In genomic region chr20:24572140-24572539, GRCh38 we compare ENCODE assay signal across 29 cellular contexts.
"Had no signal": no experiment of that assay in that cellular context is flagged by ENCODE, and none has a peak within 500 bp of the region (broad histone marks: within the 10 kb centered on the region; RNA-seq: fewer than 3 reads in every experiment).

No MANE protein-coding gene starts in this region.

- H3K4me3 ChIP-seq: body of pancreas, coronary artery, esophagus squamous epithelium, gastroesophageal sphincter, heart right ventricle had no signal

- H3K27ac ChIP-seq: body of pancreas, coronary artery, esophagus squamous epithelium, gastroesophageal sphincter, heart right ventricle, WERI-Rb-1 had no signal

- DNase-seq: activated B cell treated with CpG ODN at 0.5 μM for 24 hours; activated CD4-positive, alpha-beta memory T cell treated with anti-CD3 and anti-CD28 coated beads for 36 hours; activated CD4-positive, alpha-beta T cell treated with anti-CD3 and anti-CD28 coated beads for 36 hours; activated CD4-positive, alpha-beta T cell treated with anti-CD3 and anti-CD28 coated beads, Interleukin-2, amount 10 ng/mL, durations not matched to agents 24 days and 14 days; activated CD8-positive, alpha-beta memory T cell treated with anti-CD3 and anti-CD28 coated beads, Interleukin-2, amount 10 ng/mL, durations not matched to agents 7 days and 5 days; activated CD8-positive, alpha-beta memory T cell treated with anti-CD3 and anti-CD28 coated beads, Interleukin-2, amount 50 U/mL, for 4 hours; activated CD8-positive, alpha-beta T cell treated with anti-CD3 and anti-CD28 coated beads, Interleukin-2, amount 10 ng/mL, durations not matched to agents 7 days and 5 days; activated effector memory CD4-positive, alpha-beta T cell treated with anti-CD3 and anti-CD28 coated beads, Interleukin-2, amount 50 U/mL, for 16 hours; activated naive CD4-positive, alpha-beta T cell treated with anti-CD3 and anti-CD28 coated beads, Interleukin-2, amount 50 U/mL, for 16 hours; activated T-cell treated with anti-CD3 and anti-CD28 coated beads, Interleukin-2, amount 50 U/mL, for 1 hour; activated T-cell treated with anti-CD3 and anti-CD28 coated beads, Interleukin-2, amount 50 U/mL, for 48 hours; amniotic stem cell; body of pancreas; central memory CD4-positive, alpha-beta T cell; cerebellar nuclear complex; effector CD4-positive, alpha-beta T cell; effector memory CD8-positive, alpha-beta T cell; erythroblast; esophagus squamous epithelium; foreskin melanocyte; heart right ventricle; T-helper 2 cell; WERI-Rb-1 had no signal

- H3K27me3 Mint-ChIP-seq: activated CD4-positive, alpha-beta memory T cell treated with anti-CD3 and anti-CD28 coated beads for 36 hours; activated CD4-positive, alpha-beta T cell treated with anti-CD3 and anti-CD28 coated beads for 36 hours; activated CD4-positive, alpha-beta T cell treated with anti-CD3 and anti-CD28 coated beads, Interleukin-2, amount 10 ng/mL, durations not matched to agents 24 days and 14 days; activated CD8-positive, alpha-beta memory T cell treated with anti-CD3 and anti-CD28 coated beads, Interleukin-2, amount 10 ng/mL, durations not matched to agents 7 days and 5 days; activated naive CD8-positive, alpha-beta T cell; dendritic cell treated with granulocyte-macrophage colony-stimulating factor and Interleukin-4, amounts not matched to agents 40 ng/mL and 50 ng/mL, for 4 days had no signal

- H3K36me3 Mint-ChIP-seq: activated CD4-positive, alpha-beta memory T cell treated with anti-CD3 and anti-CD28 coated beads for 36 hours; activated CD8-positive, alpha-beta memory T cell treated with anti-CD3 and anti-CD28 coated beads, Interleukin-2, amount 10 ng/mL, durations not matched to agents 7 days and 5 days; activated naive CD8-positive, alpha-beta T cell had no signal

- H3K9me3 Mint-ChIP-seq: activated B cell treated with CpG ODN at 0.5 μM for 24 hours; activated CD4-positive, alpha-beta memory T cell treated with anti-CD3 and anti-CD28 coated beads for 36 hours; activated CD4-positive, alpha-beta T cell treated with anti-CD3 and anti-CD28 coated beads, Interleukin-2, amount 10 ng/mL, durations not matched to agents 24 days and 14 days; activated T-helper 1 cell treated with anti-CD3 and anti-CD28 coated beads, Interleukin-12 subunit alpha, Interleukin-12 subunit beta, Interleukin-2, Interleukin-4 antibody, amounts not matched to agents 30 ng/mL and 10 ng/mL and 1 ng/mL, durations not matched to agents 14 hours and 24 hours and 36 hours; activated T-helper 2 cell treated with anti-CD3 and anti-CD28 coated beads, Interferon-gamma antibody, Interleukin-2, Interleukin-4, amounts not matched to agents 10 μg/mL and 5 μg/mL and 100 μg/mL, durations not matched to agents 14 hours and 24 hours and 36 hours; dendritic cell treated with granulocyte-macrophage colony-stimulating factor and Interleukin-4, amounts not matched to agents 40 ng/mL and 50 ng/mL, for 4 days; effector memory CD8-positive, alpha-beta T cell had no signal

- H3K27ac Mint-ChIP-seq: activated B cell treated with CpG ODN at 0.5 μM for 24 hours; activated CD4-positive, alpha-beta memory T cell treated with anti-CD3 and anti-CD28 coated beads for 36 hours; activated CD4-positive, alpha-beta T cell treated with anti-CD3 and anti-CD28 coated beads for 36 hours; activated CD4-positive, alpha-beta T cell treated with anti-CD3 and anti-CD28 coated beads, Interleukin-2, amount 10 ng/mL, durations not matched to agents 24 days and 14 days; activated CD8-positive, alpha-beta memory T cell treated with anti-CD3 and anti-CD28 coated beads, Interleukin-2, amount 10 ng/mL, durations not matched to agents 7 days and 5 days; activated CD8-positive, alpha-beta T cell treated with anti-CD3 and anti-CD28 coated beads, Interleukin-2, amount 10 ng/mL, durations not matched to agents 7 days and 5 days; activated naive CD8-positive, alpha-beta T cell; activated T-helper 1 cell treated with anti-CD3 and anti-CD28 coated beads, Interleukin-12 subunit alpha, Interleukin-12 subunit beta, Interleukin-2, Interleukin-4 antibody, amounts not matched to agents 30 ng/mL and 10 ng/mL and 1 ng/mL, durations not matched to agents 14 hours and 24 hours and 36 hours; activated T-helper 2 cell treated with anti-CD3 and anti-CD28 coated beads, Interferon-gamma antibody, Interleukin-2, Interleukin-4, amounts not matched to agents 10 μg/mL and 5 μg/mL and 100 μg/mL, durations not matched to agents 14 hours and 24 hours and 36 hours; dendritic cell treated with granulocyte-macrophage colony-stimulating factor and Interleukin-4, amounts not matched to agents 40 ng/mL and 50 ng/mL, for 4 days; effector memory CD8-positive, alpha-beta T cell had no signal

- H3K4me1 Mint-ChIP-seq: activated CD4-positive, alpha-beta T cell treated with anti-CD3 and anti-CD28 coated beads for 36 hours; activated CD4-positive, alpha-beta T cell treated with anti-CD3 and anti-CD28 coated beads, Interleukin-2, amount 10 ng/mL, durations not matched to agents 24 days and 14 days; activated CD8-positive, alpha-beta memory T cell treated with anti-CD3 and anti-CD28 coated beads, Interleukin-2, amount 10 ng/mL, durations not matched to agents 7 days and 5 days had no signal

- H3K27me3 ChIP-seq: body of pancreas, heart right ventricle had no signal

- H3K4me3 Mint-ChIP-seq: activated B cell treated with CpG ODN at 0.5 μM for 24 hours; activated CD4-positive, alpha-beta memory T cell treated with anti-CD3 and anti-CD28 coated beads for 36 hours; activated CD4-positive, alpha-beta T cell treated with anti-CD3 and anti-CD28 coated beads for 36 hours; activated CD4-positive, alpha-beta T cell treated with anti-CD3 and anti-CD28 coated beads, Interleukin-2, amount 10 ng/mL, durations not matched to agents 24 days and 14 days; activated CD8-positive, alpha-beta memory T cell treated with anti-CD3 and anti-CD28 coated beads, Interleukin-2, amount 10 ng/mL, durations not matched to agents 7 days and 5 days; activated CD8-positive, alpha-beta T cell treated with anti-CD3 and anti-CD28 coated beads, Interleukin-2, amount 10 ng/mL, durations not matched to agents 7 days and 5 days; activated naive CD8-positive, alpha-beta T cell; activated T-helper 1 cell treated with anti-CD3 and anti-CD28 coated beads, Interleukin-12 subunit alpha, Interleukin-12 subunit beta, Interleukin-2, Interleukin-4 antibody, amounts not matched to agents 30 ng/mL and 10 ng/mL and 1 ng/mL, durations not matched to agents 14 hours and 24 hours and 36 hours; dendritic cell treated with granulocyte-macrophage colony-stimulating factor and Interleukin-4, amounts not matched to agents 40 ng/mL and 50 ng/mL, for 4 days; effector memory CD8-positive, alpha-beta T cell had no signal
